Comparison of ENCODE assay signal across 7 cellular contexts in the genomic region with DNA sequence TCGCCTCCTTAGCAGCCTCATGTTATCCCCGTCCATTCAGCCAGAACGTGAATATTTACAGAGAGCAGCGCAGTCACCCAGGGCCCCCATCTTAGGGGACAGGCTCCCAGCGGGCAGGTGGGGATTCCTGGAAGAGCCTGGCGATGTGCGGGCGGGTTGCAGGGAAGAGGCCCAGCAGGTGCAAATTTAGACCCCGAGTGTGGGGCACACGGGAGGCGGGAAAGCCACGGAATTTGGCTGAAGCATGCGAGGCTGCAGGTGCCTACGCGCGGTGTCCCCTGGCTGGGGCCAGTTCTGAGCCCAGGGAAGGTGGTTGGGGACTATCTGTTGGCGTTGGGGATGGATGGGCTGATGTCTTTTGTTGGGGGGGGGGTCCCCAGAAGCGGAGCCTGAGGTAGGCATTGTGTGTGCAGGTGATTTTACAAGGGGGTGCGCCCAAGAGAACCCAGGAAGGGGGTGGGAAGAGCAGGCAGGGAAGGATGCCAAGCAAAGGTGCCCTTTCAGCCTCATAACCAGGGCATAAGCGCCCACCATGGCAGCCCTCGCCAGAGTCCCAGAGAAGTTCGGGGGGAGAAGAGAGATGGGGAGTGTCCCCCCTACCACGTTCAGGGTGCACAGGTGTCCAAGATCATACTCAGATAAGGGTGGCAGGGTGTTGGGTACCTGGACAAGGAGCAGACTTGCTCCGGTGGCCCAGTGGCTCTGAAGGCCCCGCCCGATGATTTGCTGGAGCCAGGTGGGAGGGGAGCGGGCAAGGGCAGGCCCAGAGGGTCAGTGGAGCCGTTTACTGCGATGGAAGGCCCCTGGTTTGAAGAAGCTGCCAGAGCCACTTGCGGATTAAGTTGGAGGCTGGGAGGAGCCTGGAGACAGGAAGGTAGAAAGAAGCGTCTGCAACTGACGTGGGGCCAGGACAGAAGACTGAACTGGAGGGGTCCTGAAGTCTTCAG. TPM values are rescaled to one million over a fixed set of nuclear protein-coding genes. Genes with fewer than 3 reads are reported as not detected.
DNase-seq lines count a peak whose midpoint lies in the region; ATAC-seq and TF ChIP-seq lines count a peak whose summit lies in the region.

No MANE protein-coding gene starts in this region.

- peak overlapping the region; percentile 62; the same call in 1 of the 2 replicates for H3K9ac ChIP-seq in HUES48 (ENCODE audit: low read depth, low read length)
- H3K9ac ChIP-seq in iPS-20b (ENCODE audit: low read depth, low read length) = peak overlapping the region; percentile 64; the same call in 1 of the 2 replicates

- H3K9me3 ChIP-seq in HUES48 (ENCODE audit: control insufficient read depth, insufficient read depth, low read length) (no peaks in the 10 kb centered on the region), iPS-20b (ENCODE audit: insufficient read depth, low read depth, low read length) (no peaks in the 10 kb centered on the region)

- DNase-seq in activated T-helper 1 cell treated with anti-CD3 and anti-CD28 coated beads, Interleukin-12 subunit alpha, Interleukin-12 subunit beta, Interleukin-2, Interleukin-4 antibody, amounts not matched to agents 30 ng/mL and 10 ng/mL and 1 ng/mL, durations not matched to agents 14 hours and 24 hours and 36 hours (ENCODE audit: low spot score) = no peak
- no peak for DNase-seq in stimulated activated naive CD8-positive, alpha-beta T cell treated with anti-CD3 and anti-CD28 coated beads, Interleukin-15, amount 100 ng/mL, for 72 hours
- DNase-seq in omental fat pad (ENCODE audit: low spot score) = no peak
- DNase-seq in stimulated activated CD4-positive, alpha-beta T cell treated with anti-CD3 and anti-CD28 coated beads, Interleukin-15, amount 100 ng/mL, for 24 hours = no peak

- no peak for ATAC-seq in stimulated activated naive CD8-positive, alpha-beta T cell treated with anti-CD3 and anti-CD28 coated beads, Interleukin-15, amount 100 ng/mL, for 72 hours
- ATAC-seq in omental fat pad (ENCODE audit: low FRiP score) = no peak
- no peak for ATAC-seq in HG02840 (IDR thresholded peaks at IDR 0.05; ENCODE audit: low FRiP score, unreplicated experiment)

- H3K36me3 Mint-ChIP-seq in activated T-helper 1 cell treated with anti-CD3 and anti-CD28 coated beads, Interleukin-12 subunit alpha, Interleukin-12 subunit beta, Interleukin-2, Interleukin-4 antibody, amounts not matched to agents 30 ng/mL and 10 ng/mL and 1 ng/mL, durations not matched to agents 14 hours and 24 hours and 36 hours (ENCODE audit: low read depth) = peaks cover 4% of the 10 kb centered on the region

- H3K27ac Mint-ChIP-seq in activated T-helper 1 cell treated with anti-CD3 and anti-CD28 coated beads, Interleukin-12 subunit alpha, Interleukin-12 subunit beta, Interleukin-2, Interleukin-4 antibody, amounts not matched to agents 30 ng/mL and 10 ng/mL and 1 ng/mL, durations not matched to agents 14 hours and 24 hours and 36 hours = peak overlapping the region; percentile 86
- H3K27ac Mint-ChIP-seq in stimulated activated naive CD8-positive, alpha-beta T cell treated with anti-CD3 and anti-CD28 coated beads, Interleukin-15, amount 100 ng/mL, for 72 hours = peak overlapping the region; percentile 100

- no peaks in the 10 kb centered on the region for H3K27me3 ChIP-seq in HUES48 (ENCODE audit: control insufficient read depth, insufficient read depth, low read length)
- peaks cover 27% of the 10 kb centered on the region for H3K27me3 ChIP-seq in iPS-20b (ENCODE audit: insufficient read depth, low read length)

- peaks cover 42% of the 10 kb centered on the region for H3K4me1 Mint-ChIP-seq in activated T-helper 1 cell treated with anti-CD3 and anti-CD28 coated beads, Interleukin-12 subunit alpha, Interleukin-12 subunit beta, Interleukin-2, Interleukin-4 antibody, amounts not matched to agents 30 ng/mL and 10 ng/mL and 1 ng/mL, durations not matched to agents 14 hours and 24 hours and 36 hours (ENCODE audit: low read depth)
- H3K4me1 Mint-ChIP-seq in stimulated activated naive CD8-positive, alpha-beta T cell treated with anti-CD3 and anti-CD28 coated beads, Interleukin-15, amount 100 ng/mL, for 72 hours = peaks cover 57% of the 10 kb centered on the region

- no peaks in the 10 kb centered on the region for H3K9me3 Mint-ChIP-seq in activated T-helper 1 cell treated with anti-CD3 and anti-CD28 coated beads, Interleukin-12 subunit alpha, Interleukin-12 subunit beta, Interleukin-2, Interleukin-4 antibody, amounts not matched to agents 30 ng/mL and 10 ng/mL and 1 ng/mL, durations not matched to agents 14 hours and 24 hours and 36 hours
- H3K9me3 Mint-ChIP-seq in stimulated activated naive CD8-positive, alpha-beta T cell treated with anti-CD3 and anti-CD28 coated beads, Interleukin-15, amount 100 ng/mL, for 72 hours = no peaks in the 10 kb centered on the region

- no peaks in the 10 kb centered on the region for H3K36me3 ChIP-seq in HUES48 (ENCODE audit: control insufficient read depth, insufficient read depth, low read length)
- peaks cover 7% of the 10 kb centered on the region; the same call in 1 of the 2 replicates for H3K36me3 ChIP-seq in iPS-20b (ENCODE audit: insufficient read depth, low read depth, low read length)

- H3K4me3 ChIP-seq in HUES48 (ENCODE audit: low read depth, low read length) (peak overlapping the region; percentile 84), iPS-20b (ENCODE audit: low read length) (peak overlapping the region; percentile 80)

- intact Hi-C loops in activated T-helper 1 cell treated with anti-CD3 and anti-CD28 coated beads, Interleukin-12 subunit alpha, Interleukin-12 subunit beta, Interleukin-2, Interleukin-4 antibody, amounts not matched to agents 30 ng/mL and 10 ng/mL and 1 ng/mL, durations not matched to agents 14 hours and 24 hours and 36 hours (cut with micrococcal nuclease) = loop anchor here (5.0 kb wide), 1 partner anchor 166 kb away; the partner anchor contains the start of gene MIER2

- H3K4me1 ChIP-seq in HUES48 (ENCODE audit: control insufficient read depth, insufficient read depth, low read length) (peaks cover 6% of the 10 kb centered on the region; the same call in 1 of the 2 replicates), iPS-20b (ENCODE audit: insufficient read depth, low read length) (peaks cover 3% of the 10 kb centered on the region; the same call in 1 of the 2 replicates)

- H3K4me3 Mint-ChIP-seq in activated T-helper 1 cell treated with anti-CD3 and anti-CD28 coated beads, Interleukin-12 subunit alpha, Interleukin-12 subunit beta, Interleukin-2, Interleukin-4 antibody, amounts not matched to agents 30 ng/mL and 10 ng/mL and 1 ng/mL, durations not matched to agents 14 hours and 24 hours and 36 hours = peak overlapping the region; percentile 98
- peak overlapping the region; percentile 81 to 95 for H3K4me3 Mint-ChIP-seq in stimulated activated naive CD8-positive, alpha-beta T cell treated with anti-CD3 and anti-CD28 coated beads, Interleukin-15, amount 100 ng/mL, for 72 hours

- no peaks in the 10 kb centered on the region for H3K27me3 Mint-ChIP-seq in activated T-helper 1 cell treated with anti-CD3 and anti-CD28 coated beads, Interleukin-12 subunit alpha, Interleukin-12 subunit beta, Interleukin-2, Interleukin-4 antibody, amounts not matched to agents 30 ng/mL and 10 ng/mL and 1 ng/mL, durations not matched to agents 14 hours and 24 hours and 36 hours (ENCODE audit: insufficient read depth)
- H3K27me3 Mint-ChIP-seq in stimulated activated naive CD8-positive, alpha-beta T cell treated with anti-CD3 and anti-CD28 coated beads, Interleukin-15, amount 100 ng/mL, for 72 hours = no peaks in the 10 kb centered on the region

- no peak for TF ChIP-seq CTCF in omental fat pad (IDR thresholded peaks at IDR 0.05)

- H3K27ac ChIP-seq in HUES48 (ENCODE audit: low read depth, low read length) (no peak overlapping the region), iPS-20b (ENCODE audit: low read length) (no peak overlapping the region)

RNA-seq across cellular contexts. Expression of gene TPGS1, which starts 1.2 kb away (rescaled TPM):
- total RNA-seq in activated T-helper 1 cell treated with anti-CD3 and anti-CD28 coated beads, Interleukin-12 subunit alpha, Interleukin-12 subunit beta, Interleukin-2, Interleukin-4 antibody, amounts not matched to agents 30 ng/mL and 10 ng/mL and 1 ng/mL, durations not matched to agents 14 hours and 24 hours and 36 hours = 17.6 and 18.2 TPM in 2 replicates
- 10 to 100 TPM; 45.5 to 61.2 (median 46.1) TPM for total RNA-seq in omental fat pad

RNA-seq across cellular contexts. Expression of gene MADCAM1, which starts 12.2 kb away (rescaled TPM):
- total RNA-seq in activated T-helper 1 cell treated with anti-CD3 and anti-CD28 coated beads, Interleukin-12 subunit alpha, Interleukin-12 subunit beta, Interleukin-2, Interleukin-4 antibody, amounts not matched to agents 30 ng/mL and 10 ng/mL and 1 ng/mL, durations not matched to agents 14 hours and 24 hours and 36 hours = 0.18 and 0.27 TPM in 2 replicates
- under 1 TPM in 1 of 4 donors, not detected in 3; 0.69 TPM for total RNA-seq in omental fat pad

RNA-seq across cellular contexts. Expression of gene CDC34, which starts 23.1 kb away (rescaled TPM):
- total RNA-seq in activated T-helper 1 cell treated with anti-CD3 and anti-CD28 coated beads, Interleukin-12 subunit alpha, Interleukin-12 subunit beta, Interleukin-2, Interleukin-4 antibody, amounts not matched to agents 30 ng/mL and 10 ng/mL and 1 ng/mL, durations not matched to agents 14 hours and 24 hours and 36 hours = 56.6 and 58.2 TPM in 2 replicates
- total RNA-seq in omental fat pad = 10 to 100 TPM; 40.2 to 67.7 (median 55.5) TPM

RNA-seq across cellular contexts. Expression of gene GZMM, which starts 35.4 kb away (rescaled TPM):
- total RNA-seq in activated T-helper 1 cell treated with anti-CD3 and anti-CD28 coated beads, Interleukin-12 subunit alpha, Interleukin-12 subunit beta, Interleukin-2, Interleukin-4 antibody, amounts not matched to agents 30 ng/mL and 10 ng/mL and 1 ng/mL, durations not matched to agents 14 hours and 24 hours and 36 hours = 52.7 and 55.6 TPM in 2 replicates
- 1 to 10 TPM in 2 of 4 donors, not detected in 2; 1.1 to 3.7 TPM for total RNA-seq in omental fat pad

RNA-seq across cellular contexts. Expression of gene SHC2, which starts 47.6 kb away (rescaled TPM):
- not detected in 2 replicates for total RNA-seq in activated T-helper 1 cell treated with anti-CD3 and anti-CD28 coated beads, Interleukin-12 subunit alpha, Interleukin-12 subunit beta, Interleukin-2, Interleukin-4 antibody, amounts not matched to agents 30 ng/mL and 10 ng/mL and 1 ng/mL, durations not matched to agents 14 hours and 24 hours and 36 hours
- total RNA-seq in omental fat pad = 10 to 100 TPM; 11.7 to 27.1 (median 18.8) TPM
